Comparison of ENCODE assay signal across 9 cellular contexts in genomic region chr2:54595999-54596903, GRCh38.
DNase-seq lines count a peak whose midpoint lies in the region; ATAC-seq and TF ChIP-seq lines count a peak whose summit lies in the region.
"Had no signal": no experiment of that assay in that cellular context is flagged by ENCODE, and none has a peak within 500 bp of the region (broad histone marks: within the 10 kb centered on the region; RNA-seq: fewer than 3 reads in every experiment).

No MANE protein-coding gene starts in this region.

- H3K4me1 ChIP-seq in KMS-11 (ENCODE audit: low read depth, poor library complexity, severe bottlenecking) (peaks cover 66% of the 10 kb centered on the region), hepatocyte (ENCODE audit: insufficient read depth) (peaks cover 10% of the 10 kb centered on the region), smooth muscle cell (ENCODE audit: low read depth) (no peaks in the 10 kb centered on the region), GM23248 (ENCODE audit: insufficient read depth) (peaks cover 19% of the 10 kb centered on the region)

- WGBS in hepatocyte (ENCODE audit: low lambda C conversion rate, missing lambda C conversion rate), result 84% methylated on average over 15 of the region's 15 CpGs
- WGBS in smooth muscle cell (ENCODE audit: low lambda C conversion rate), result 79% methylated on average over 15 of the region's 15 CpGs
- WGBS in GM23248 (ENCODE audit: low coverage in 1 of 2, low lambda C conversion rate in 2 of 2, missing lambda C conversion rate in 2 of 2), 2 experiments, result 74 to 82% methylated on average over 15 of the region's 15 CpGs

- no peak overlapping the region for H3K4me3 ChIP-seq in KMS-11 (IDR thresholded peaks at IDR 0.05; ENCODE audit: insufficient read depth, low read depth, low read length)
- no peak overlapping the region for H3K4me3 ChIP-seq in hepatocyte
- no peak overlapping the region for H3K4me3 ChIP-seq in smooth muscle cell
- no peak overlapping the region for H3K4me3 ChIP-seq in GM23248

- H4K20me1 ChIP-seq in KMS-11 (ENCODE audit: insufficient read depth) (peaks cover 33% of the 10 kb centered on the region), hepatocyte (ENCODE audit: insufficient read depth, poor library complexity, severe bottlenecking) (peaks cover 92% of the 10 kb centered on the region), smooth muscle cell (ENCODE audit: low read depth) (peaks cover 95% of the 10 kb centered on the region), GM23248 (ENCODE audit: insufficient read depth) (0 out of 2 replicates have a peak, but pooled peaks cover 5% of the 10 kb centered on the region)

- peaks cover 97% of the 10 kb centered on the region for H3K79me2 ChIP-seq in KMS-11 (ENCODE audit: insufficient read depth, low read depth)
- H3K79me2 ChIP-seq in hepatocyte, result peaks cover 100% of the 10 kb centered on the region
- peaks cover 100% of the 10 kb centered on the region for H3K79me2 ChIP-seq in smooth muscle cell (ENCODE audit: low read depth)
- H3K79me2 ChIP-seq in GM23248 (ENCODE audit: insufficient read depth), result peaks cover 99% of the 10 kb centered on the region

- H3K4me3 Mint-ChIP-seq in activated T-helper 17 cell treated with anti-CD3 and anti-CD28 coated beads, Interleukin-2, amount 50 U/mL, for 72 hours, result peak overlapping the region; percentile 93

- H3K9me3 Mint-ChIP-seq in activated T-helper 17 cell treated with anti-CD3 and anti-CD28 coated beads, Interleukin-2, amount 50 U/mL, for 72 hours, result no peaks in the 10 kb centered on the region

- H3K36me3 Mint-ChIP-seq in activated T-helper 17 cell treated with anti-CD3 and anti-CD28 coated beads, Interleukin-2, amount 50 U/mL, for 72 hours (ENCODE audit: low read depth), result peaks cover 16% of the 10 kb centered on the region

- H3K36me3 ChIP-seq in KMS-11 (ENCODE audit: insufficient read depth) (no peaks in the 10 kb centered on the region; the same call in 1 of the 2 replicates), hepatocyte (replicated peaks; ENCODE audit: insufficient read depth, low read depth) (no peaks in the 10 kb centered on the region), smooth muscle cell (ENCODE audit: low read depth) (no peaks in the 10 kb centered on the region), GM23248 (ENCODE audit: low read depth) (0 out of 2 replicates have a peak, but pooled peaks cover 5% of the 10 kb centered on the region)

- ATAC-seq in activated T-helper 17 cell treated with anti-CD3 and anti-CD28 coated beads, Interleukin-2, amount 50 U/mL, for 72 hours (replicated peaks), result peak; percentile 49
- ATAC-seq in GM21526 (IDR thresholded peaks at IDR 0.05; ENCODE audit: low FRiP score, unreplicated experiment) (no peak), HG02678 (IDR thresholded peaks at IDR 0.05; ENCODE audit: unreplicated experiment) (no peak)

- H3K27ac Mint-ChIP-seq in activated T-helper 17 cell treated with anti-CD3 and anti-CD28 coated beads, Interleukin-2, amount 50 U/mL, for 72 hours, result peak overlapping the region; percentile 98

- H2AFZ ChIP-seq in KMS-11 (ENCODE audit: low read depth) (no peak overlapping the region), hepatocyte (no peak overlapping the region), smooth muscle cell (ENCODE audit: low read depth) (no peak overlapping the region), GM23248 (no peak overlapping the region)

- no peak overlapping the region for H3K9ac ChIP-seq in KMS-11
- no peak overlapping the region for H3K9ac ChIP-seq in smooth muscle cell (ENCODE audit: low read depth)
- H3K9ac ChIP-seq in GM23248, result no peak overlapping the region

- in situ Hi-C loops in GM23248 (cut with MboI), result no loop called here

- H3K4me2 ChIP-seq in KMS-11 (no peak overlapping the region), hepatocyte (no peak overlapping the region), smooth muscle cell (no peak overlapping the region), GM23248 (ENCODE audit: unreplicated experiment) (no peak overlapping the region)

- H3K9me3 ChIP-seq in hepatocyte (ENCODE audit: low read depth) (no peaks in the 10 kb centered on the region), smooth muscle cell (replicated peaks; ENCODE audit: low read depth) (no peaks in the 10 kb centered on the region), GM23248 (ENCODE audit: low read depth) (no peaks in the 10 kb centered on the region)

- H3K27ac ChIP-seq in KMS-11, result peak overlapping the region; percentile 18; the same call in 1 of the 2 replicates
- peak overlapping the region; percentile 9 for H3K27ac ChIP-seq in hepatocyte
- H3K27ac ChIP-seq in smooth muscle cell (ENCODE audit: low read depth), result peak overlapping the region; percentile 4
- no peak overlapping the region for H3K27ac ChIP-seq in GM23248

- H3K9me2 ChIP-seq in hepatocyte (replicated peaks; ENCODE audit: insufficient read depth), result no peaks in the 10 kb centered on the region
- no peaks in the 10 kb centered on the region for H3K9me2 ChIP-seq in GM23248 (ENCODE audit: insufficient read depth)

- no peak for TF ChIP-seq CTCF in KMS-11 (conservative IDR thresholded peaks at IDR 0.05; ENCODE audit: low read depth, low read length)
- TF ChIP-seq CTCF in hepatocyte (IDR thresholded peaks at IDR 0.05; ENCODE audit: poor library complexity), result no peak
- no peak for TF ChIP-seq CTCF in smooth muscle cell (IDR thresholded peaks at IDR 0.05; ENCODE audit: borderline replicate concordance, insufficient read depth, poor library complexity, severe bottlenecking)

- H3F3A ChIP-seq in smooth muscle cell (ENCODE audit: low read depth), result peaks cover 14% of the 10 kb centered on the region
- 0 out of 2 replicates have a peak, but pooled peaks cover under 1% of the 10 kb centered on the region for H3F3A ChIP-seq in GM23248 (ENCODE audit: insufficient read depth)

- H3K27me3 ChIP-seq in KMS-11 (ENCODE audit: insufficient read depth, low read depth) (no peaks in the 10 kb centered on the region), hepatocyte (no peaks in the 10 kb centered on the region), smooth muscle cell (ENCODE audit: low read depth) (no peaks in the 10 kb centered on the region), GM23248 (replicated peaks; ENCODE audit: insufficient read depth) (no peaks in the 10 kb centered on the region)

- no peaks in the 10 kb centered on the region for H3K27me3 Mint-ChIP-seq in activated T-helper 17 cell treated with anti-CD3 and anti-CD28 coated beads, Interleukin-2, amount 50 U/mL, for 72 hours

- peaks cover 53% of the 10 kb centered on the region for H3K4me1 Mint-ChIP-seq in activated T-helper 17 cell treated with anti-CD3 and anti-CD28 coated beads, Interleukin-2, amount 50 U/mL, for 72 hours

- no peak for DNase-seq in hepatocyte (ENCODE audit: low spot score)
- DNase-seq in smooth muscle cell (lab: John Stamatoyannopoulos, UW; ENCODE audit: unreplicated experiment), result no peak
- no peak for DNase-seq in inferior parietal cortex (ENCODE audit: extremely low spot score)
- no peak for DNase-seq in GM23248
- DNase-seq: RPMI8226 had no signal
